8 cellular contexts compared by ENCODE assay signal in the genomic region with DNA sequence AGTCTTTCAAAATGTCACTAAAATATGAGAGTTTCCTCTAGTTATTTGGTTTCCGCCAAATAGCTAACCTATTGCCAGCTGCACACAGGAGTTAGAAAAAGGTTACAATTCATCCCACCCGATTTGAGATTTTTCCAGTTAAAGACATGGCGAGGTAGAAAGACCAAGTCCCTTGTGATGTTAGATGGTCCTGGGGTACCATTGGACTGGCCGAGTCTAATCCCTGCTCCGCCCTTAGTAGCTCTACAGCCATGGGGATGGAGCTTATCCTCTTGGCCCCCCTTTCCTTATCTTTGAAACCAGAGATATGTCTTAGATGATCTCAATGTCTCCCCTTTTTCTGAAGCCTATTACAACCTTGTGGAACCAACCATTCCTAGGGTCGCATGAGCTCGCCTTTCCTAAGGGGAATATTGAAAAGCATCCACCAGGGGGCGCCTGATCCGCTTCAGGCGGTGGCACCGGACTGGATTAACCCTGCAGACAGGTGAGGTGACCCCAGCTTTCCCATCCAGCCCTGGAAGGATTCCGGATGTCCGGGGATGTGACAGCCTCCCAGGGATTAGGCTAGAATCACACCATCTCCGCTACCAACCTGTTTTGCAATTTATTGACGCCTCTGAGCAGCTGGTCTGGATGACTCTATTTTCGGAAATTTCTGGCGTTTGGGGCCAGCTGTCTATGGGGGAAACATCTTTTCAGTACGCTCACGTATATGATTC.
DNase-seq lines count a peak whose midpoint lies in the region; ATAC-seq and TF ChIP-seq lines count a peak whose summit lies in the region.

No MANE protein-coding gene starts in this region.

- peaks cover 3% of the 10 kb centered on the region for H3K27me3 ChIP-seq in CD8-positive, alpha-beta T cell (ENCODE audit: insufficient read depth, low read length)
- no peaks in the 10 kb centered on the region for H3K27me3 ChIP-seq in HL-60 (ENCODE audit: insufficient read depth, poor library complexity, severe bottlenecking)
- H3K27me3 ChIP-seq in Panc1 (ENCODE audit: control insufficient read depth, insufficient read depth, low read length): no peaks in the 10 kb centered on the region
- H3K27me3 ChIP-seq in psoas muscle (ENCODE audit: insufficient read depth in 3 of 3, low read length in 2 of 3): peaks cover 0 to 8% (median 2%) of the 10 kb centered on the region in 3 donors

- H3K4me1 Mint-ChIP-seq in CD8-positive, alpha-beta T cell (ENCODE audit: low read depth): no peaks in the 10 kb centered on the region
- no peaks in the 10 kb centered on the region for H3K4me1 Mint-ChIP-seq in activated T-cell treated with anti-CD3 and anti-CD28 coated beads, Interleukin-2, amount 50 U/mL, for 4 hours (ENCODE audit: low read depth)

- WGBS in psoas muscle, 3 donors: 30% methylated on average over 19 of the region's 19 CpGs

- peaks cover 4% of the 10 kb centered on the region for H3K9me3 Mint-ChIP-seq in CD8-positive, alpha-beta T cell
- H3K9me3 Mint-ChIP-seq in activated T-cell treated with anti-CD3 and anti-CD28 coated beads, Interleukin-2, amount 50 U/mL, for 4 hours: peaks cover 2% of the 10 kb centered on the region

- H3K4me3 Mint-ChIP-seq in CD8-positive, alpha-beta T cell: no peak overlapping the region
- H3K4me3 Mint-ChIP-seq in activated T-cell treated with anti-CD3 and anti-CD28 coated beads, Interleukin-2, amount 50 U/mL, for 4 hours: no peak overlapping the region

- POLR2A ChIA-PET in CD8-positive, alpha-beta T cell (lab: Charles Lee): no interaction called here
- POLR2A ChIA-PET in Panc1 (lab: Charles Lee): no interaction called here

- H3K27ac Mint-ChIP-seq in CD8-positive, alpha-beta T cell: no peak overlapping the region

- intact Hi-C loops in CD8-positive, alpha-beta T cell (cut with DNase I, micrococcal nuclease): loop anchor here (1.0 to 10.0 kb wide), 5 partner anchors 43 to 384 kb away; no protein-coding TSS in a partner anchor
- intact Hi-C loops in Panc1 (cut with micrococcal nuclease; ENCODE audit: unreplicated experiment) (no loop called here), psoas muscle (cut with DNase I) (loop anchor here (2.0 to 5.0 kb wide), 2 partner anchors 297 to 298 kb away; no protein-coding TSS in a partner anchor)

- CTCF ChIA-PET in CD8-positive, alpha-beta T cell (lab: Charles Lee): interaction anchor here (0.5 to 2.4 kb wide), 33 partner anchors 11 to 384 kb away, joined by 3 to 19 read pairs (median 4); no protein-coding TSS in a partner anchor
- CTCF ChIA-PET in Panc1 (lab: Charles Lee): interaction anchor here (0.6 to 1.6 kb wide), 5 partner anchors 71 to 506 kb away, joined by 3 to 7 read pairs (median 4); no protein-coding TSS in a partner anchor

- H3K27ac ChIP-seq in CD8-positive, alpha-beta T cell (ENCODE audit: low read depth, low read length): no peak overlapping the region
- no peak overlapping the region for H3K27ac ChIP-seq in HL-60 (replicated peaks)
- H3K27ac ChIP-seq in Panc1 (ENCODE audit: low read length): no peak overlapping the region
- H3K27ac ChIP-seq in psoas muscle: no peak overlapping the region

- in situ Hi-C loops in Panc1 (cut with HindIII; ENCODE audit: low pct_unique_long_range_greater_than_20kb, low sequenced_read_pairs): no loop called here

- peak; percentile 54 for TF ChIP-seq CTCF in CD8-positive, alpha-beta T cell (IDR thresholded peaks at IDR 0.05)
- TF ChIP-seq CTCF in HL-60 (IDR thresholded peaks at IDR 0.05; ENCODE audit: insufficient read depth, low read length): peak; percentile 34
- peak; percentile 84 for TF ChIP-seq CTCF in Panc1 (IDR thresholded peaks at IDR 0.05)
- TF ChIP-seq CTCF in foreskin fibroblast (IDR thresholded peaks at IDR 0.05; ENCODE audit: low read depth, low read length): peak; percentile 71
- TF ChIP-seq CTCF in psoas muscle (IDR thresholded peaks at IDR 0.05): peak; percentile 71

- ATAC-seq in CD8-positive, alpha-beta T cell: no peak
- ATAC-seq in Panc1 (peak; percentile 76; the same call in 1 of the 2 replicates), psoas muscle (peak in 3 of 4 donors; percentile 66 to 72 (median 70)), HG02610 (IDR thresholded peaks at IDR 0.05; ENCODE audit: unreplicated experiment) (no peak), GM21528 (IDR thresholded peaks at IDR 0.05; ENCODE audit: low FRiP score, unreplicated experiment) (no peak)
- ATAC-seq in activated T-cell treated with anti-CD3 and anti-CD28 coated beads, Interleukin-2, amount 50 U/mL, for 4 hours: peak in 1 of 2 donors; percentile 51

- no TSS peak for BruUV-seq in Panc1 (replicated peaks; lab: Mats Ljungman, UMichigan)

- H3K36me3 ChIP-seq in CD8-positive, alpha-beta T cell (ENCODE audit: insufficient read depth, low read length): no peaks in the 10 kb centered on the region
- H3K36me3 ChIP-seq in Panc1 (ENCODE audit: control insufficient read depth, insufficient read depth, low read length) (no peaks in the 10 kb centered on the region), psoas muscle (ENCODE audit: insufficient read depth in 1 of 2, low read depth in 1 of 2) (no peaks in the 10 kb centered on the region)

- no peak overlapping the region for H3K4me3 ChIP-seq in CD8-positive, alpha-beta T cell (ENCODE audit: low read depth, low read length)
- H3K4me3 ChIP-seq in HL-60 (replicated peaks; ENCODE audit: insufficient read depth, low read length) (no peak overlapping the region), Panc1 (ENCODE audit: low read depth in 2 of 2, low read length in 2 of 2) (no peak overlapping the region), foreskin fibroblast (ENCODE audit: low read depth in 1 of 2, low read length in 2 of 2) (no peak overlapping the region), psoas muscle (no peak overlapping the region)

- H3K4me1 ChIP-seq in CD8-positive, alpha-beta T cell (ENCODE audit: insufficient read depth, low read length): no peaks in the 10 kb centered on the region
- no peaks in the 10 kb centered on the region for H3K4me1 ChIP-seq in Panc1 (ENCODE audit: control insufficient read depth, insufficient read depth, low read length)
- H3K4me1 ChIP-seq in psoas muscle: no peaks in the 10 kb centered on the region

- H3K27me3 Mint-ChIP-seq in CD8-positive, alpha-beta T cell (ENCODE audit: low read depth): peaks cover 7% of the 10 kb centered on the region
- peaks cover 8% of the 10 kb centered on the region for H3K27me3 Mint-ChIP-seq in activated T-cell treated with anti-CD3 and anti-CD28 coated beads, Interleukin-2, amount 50 U/mL, for 4 hours (ENCODE audit: low read depth)

- no peaks in the 10 kb centered on the region for H3K9me3 ChIP-seq in CD8-positive, alpha-beta T cell (ENCODE audit: low read length)
- H3K9me3 ChIP-seq in Panc1 (ENCODE audit: control insufficient read depth, insufficient read depth, low read depth, low read length): no peaks in the 10 kb centered on the region
- H3K9me3 ChIP-seq in psoas muscle: peaks cover under 1% of the 10 kb centered on the region

- no peaks in the 10 kb centered on the region for H3K36me3 Mint-ChIP-seq in CD8-positive, alpha-beta T cell
- no peaks in the 10 kb centered on the region for H3K36me3 Mint-ChIP-seq in activated T-cell treated with anti-CD3 and anti-CD28 coated beads, Interleukin-2, amount 50 U/mL, for 4 hours (ENCODE audit: insufficient read depth)

- peak; percentile 8 to 74 (median 53) for DNase-seq in CD8-positive, alpha-beta T cell
- DNase-seq in HL-60 (ENCODE audit: low read depth in 1 of 2, low spot score in 1 of 2) (peak; percentile 5 to 41), Panc1 (ENCODE audit: low read depth, low spot score) (peak; percentile 20), foreskin fibroblast (peak in 1 of 2 donors; percentile 68), psoas muscle (peak in 1 of 2 donors; percentile 46)
- peak; percentile 56 for DNase-seq in activated T-cell treated with anti-CD3 and anti-CD28 coated beads, Interleukin-2, amount 50 U/mL, for 4 hours

Comparison
In these comparisons a context has a peak if more than half of its experiments do, and no peak if none do; other contexts are left out.
1. ATAC-seq: peak in Panc1 (single experiment) and psoas muscle (3 of 4); none in CD8-positive, alpha-beta T cell (single experiment), HG02610 (single experiment) and GM21528 (single experiment).
2. CTCF ChIP-seq: peak in every context shown above with its lines; median percentile 84 in Panc1; 71 in foreskin fibroblast; 71 in psoas muscle; 54 in CD8-positive, alpha-beta T cell; 34 in HL-60.